Comparison of ENCODE assay signal across 9 cellular contexts in genomic region chrX:153766098-153766817, GRCh38. TPM values are rescaled to one million over a fixed set of nuclear protein-coding genes. Genes with fewer than 3 reads are reported as not detected.
A peak's percentile ranks its signal among the peaks of the same experiment; 100 is the strongest.
DNase-seq lines count a peak whose midpoint lies in the region; ATAC-seq and TF ChIP-seq lines count a peak whose summit lies in the region.
"Had no signal": no experiment of that assay in that cellular context is flagged by ENCODE, and none has a peak within 500 bp of the region (broad histone marks: within the 10 kb centered on the region; RNA-seq: fewer than 3 reads in every experiment).

No MANE protein-coding gene starts in this region.

- POLR2A ChIA-PET in activated naive CD8-positive, alpha-beta T cell treated with anti-CD3 and anti-CD28 coated beads, Interleukin-2, amount 10 ng/mL, durations not matched to agents 7 days and 5 days (lab: Charles Lee): no interaction called here
- POLR2A ChIA-PET in GM10248 (lab: Yijun Ruan, JAX): no interaction called here

- peaks cover 9% of the 10 kb centered on the region for H3K4me1 Mint-ChIP-seq in activated naive CD8-positive, alpha-beta T cell treated with anti-CD3 and anti-CD28 coated beads, Interleukin-2, amount 10 ng/mL, durations not matched to agents 7 days and 5 days

- H3K27ac Mint-ChIP-seq in activated naive CD8-positive, alpha-beta T cell treated with anti-CD3 and anti-CD28 coated beads, Interleukin-2, amount 10 ng/mL, durations not matched to agents 7 days and 5 days: peak overlapping the region; percentile 87
- H3K27ac Mint-ChIP-seq: CD4-positive, CD25-positive, alpha-beta regulatory T cell had no signal

- H3K9me3 Mint-ChIP-seq in activated naive CD8-positive, alpha-beta T cell treated with anti-CD3 and anti-CD28 coated beads, Interleukin-2, amount 10 ng/mL, durations not matched to agents 7 days and 5 days: no peaks in the 10 kb centered on the region
- H3K9me3 Mint-ChIP-seq: CD4-positive, CD25-positive, alpha-beta regulatory T cell had no signal

- no peaks in the 10 kb centered on the region for H3K27me3 Mint-ChIP-seq in activated naive CD8-positive, alpha-beta T cell treated with anti-CD3 and anti-CD28 coated beads, Interleukin-2, amount 10 ng/mL, durations not matched to agents 7 days and 5 days
- H3K27me3 Mint-ChIP-seq: CD4-positive, CD25-positive, alpha-beta regulatory T cell had no signal

- no peaks in the 10 kb centered on the region for H3K36me3 Mint-ChIP-seq in activated naive CD8-positive, alpha-beta T cell treated with anti-CD3 and anti-CD28 coated beads, Interleukin-2, amount 10 ng/mL, durations not matched to agents 7 days and 5 days
- H3K36me3 Mint-ChIP-seq: CD4-positive, CD25-positive, alpha-beta regulatory T cell had no signal

- H3K4me3 Mint-ChIP-seq in activated naive CD8-positive, alpha-beta T cell treated with anti-CD3 and anti-CD28 coated beads, Interleukin-2, amount 10 ng/mL, durations not matched to agents 7 days and 5 days: peak overlapping the region; percentile 71

- CTCF ChIA-PET in GM10248 (lab: Yijun Ruan, JAX): interaction anchor here (1.0 kb wide), 2 partner anchors 12 to 187 kb away, joined by 3 read pairs; no protein-coding TSS in a partner anchor

- DNase-seq in NCI-H2171 treated with DMSO at 0.1 percent for 48 hours (lab: John Stamatoyannopoulos, UW) (peak; percentile 20), NCI-H2171 (lab: John Stamatoyannopoulos, UW) (no peak), NCI-H774 (lab: John Stamatoyannopoulos, UW) (peak; percentile 12), iris pigment epithelial cell (ENCODE audit: low read depth) (peak; percentile 71), GM10248 (ENCODE audit: extremely low spot score) (no peak)
- DNase-seq in activated naive CD8-positive, alpha-beta T cell treated with anti-CD3 and anti-CD28 coated beads, Interleukin-2, amount 10 ng/mL, durations not matched to agents 7 days and 5 days: peak; percentile 41
- DNase-seq in stimulated activated CD8-positive, alpha-beta memory T cell treated with anti-CD3 and anti-CD28 coated beads, Interleukin-15, amount 100 ng/mL, for 48 hours (ENCODE audit: low read depth in 2 of 2): peak; percentile 32
- DNase-seq: CD4-positive, CD25-positive, alpha-beta regulatory T cell had no signal

- no peak for TF ChIP-seq CTCF in GM10248 (IDR thresholded peaks at IDR 0.05; ENCODE audit: control extremely low read depth, extremely low read depth, low read depth, missing control alignments)

- peak; percentile 70 for ATAC-seq in activated naive CD8-positive, alpha-beta T cell treated with anti-CD3 and anti-CD28 coated beads, Interleukin-2, amount 10 ng/mL, durations not matched to agents 7 days and 5 days (ENCODE audit: low read depth)
- ATAC-seq in GM21390 (IDR thresholded peaks at IDR 0.05; ENCODE audit: unreplicated experiment): no peak

RNA-seq across cellular contexts. Expression of gene PLXNB3, which starts 2.2 kb away (rescaled TPM):
- 1 to 10 TPM; 1.3 to 2.1 TPM for total RNA-seq in activated naive CD8-positive, alpha-beta T cell treated with anti-CD3 and anti-CD28 coated beads, Interleukin-2, amount 10 ng/mL, durations not matched to agents 7 days and 5 days

RNA-seq across cellular contexts. Expression of gene SRPK3, which starts 14.6 kb away (rescaled TPM):
- total RNA-seq in activated naive CD8-positive, alpha-beta T cell treated with anti-CD3 and anti-CD28 coated beads, Interleukin-2, amount 10 ng/mL, durations not matched to agents 7 days and 5 days: not detected
- total RNA-seq: CD4-positive, CD25-positive, alpha-beta regulatory T cell had no signal

RNA-seq across cellular contexts. Expression of gene IDH3G, which starts 27.9 kb away (rescaled TPM):
- 10 to 100 TPM; 66.3 to 67.1 TPM for total RNA-seq in activated naive CD8-positive, alpha-beta T cell treated with anti-CD3 and anti-CD28 coated beads, Interleukin-2, amount 10 ng/mL, durations not matched to agents 7 days and 5 days

RNA-seq across cellular contexts. Expression of gene SSR4, which starts 28.2 kb away (rescaled TPM):
- total RNA-seq in activated naive CD8-positive, alpha-beta T cell treated with anti-CD3 and anti-CD28 coated beads, Interleukin-2, amount 10 ng/mL, durations not matched to agents 7 days and 5 days: 100 to 1,000 TPM; 158 to 162 TPM

RNA-seq across cellular contexts. Expression of gene ABCD1, which starts 41.6 kb away (rescaled TPM):
- 10 to 100 TPM; 15.9 to 16.4 TPM for total RNA-seq in activated naive CD8-positive, alpha-beta T cell treated with anti-CD3 and anti-CD28 coated beads, Interleukin-2, amount 10 ng/mL, durations not matched to agents 7 days and 5 days

Comparison
In these comparisons a context has a peak if more than half of its experiments do, and no peak if none do; other contexts are left out.
1. DNase-seq: peak in NCI-H2171 treated with DMSO at 0.1 percent for 48 hours (single experiment), NCI-H774 (single experiment), activated naive CD8-positive, alpha-beta T cell treated with anti-CD3 and anti-CD28 coated beads, Interleukin-2, amount 10 ng/mL, durations not matched to agents 7 days and 5 days (single experiment), iris pigment epithelial cell (single experiment) and stimulated activated CD8-positive, alpha-beta memory T cell treated with anti-CD3 and anti-CD28 coated beads, Interleukin-15, amount 100 ng/mL, for 48 hours (2 of 2); none in NCI-H2171 (single experiment) and GM10248 (single experiment).